Comparison of ENCODE assay signal across 21 cellular contexts in genomic region chr16:51201604-51202003, GRCh38. TPM values are rescaled to one million over a fixed set of nuclear protein-coding genes. Genes with fewer than 3 reads are reported as not detected.
"Had no signal": no experiment of that assay in that cellular context is flagged by ENCODE, and none has a peak within 500 bp of the region (broad histone marks: within the 10 kb centered on the region; RNA-seq: fewer than 3 reads in every experiment).

No MANE protein-coding gene starts in this region.

- ATAC-seq: activated T-cell treated with anti-CD3 and anti-CD28 coated beads, Interleukin-2, amount 50 U/mL, for 4 hours; gastrocnemius medialis; heart left ventricle; pancreas; upper lobe of right lung; WTC11 had no signal

- H3K36me3 Mint-ChIP-seq: naive B cell had no signal

- H3K36me3 ChIP-seq: gastrocnemius medialis, heart left ventricle, pancreas, sigmoid colon, spleen, suprapubic skin, upper lobe of right lung had no signal

- H3K27ac ChIP-seq: coronary artery, gastrocnemius medialis, heart left ventricle, pancreas, sigmoid colon, spleen, suprapubic skin, upper lobe of right lung had no signal

- H3K4me1 ChIP-seq: gastrocnemius medialis, heart left ventricle, pancreas, sigmoid colon, spleen, suprapubic skin, upper lobe of right lung had no signal

- DNase-seq: activated CD4-positive, alpha-beta memory T cell treated with anti-CD3 and anti-CD28 coated beads, Interleukin-2, amount 10 ng/mL, durations not matched to agents 7 days and 5 days; activated CD4-positive, alpha-beta T cell treated with anti-CD3 and anti-CD28 coated beads for 4 hours; activated effector memory CD4-positive, alpha-beta T cell treated with Interleukin-2 at 50 U/mL for 16 hours; activated naive CD4-positive, alpha-beta T cell treated with anti-CD3 and anti-CD28 coated beads, Interleukin-2, amount 50 U/mL, for 16 hours; activated T-cell treated with anti-CD3 and anti-CD28 coated beads, Interleukin-2, amount 50 U/mL, for 4 hours; amniotic stem cell; caudate nucleus; gastrocnemius medialis; heart left ventricle; naive B cell; pancreas; sigmoid colon; spleen; T-helper 2 cell; upper lobe of right lung had no signal

- H3K9me3 ChIP-seq: gastrocnemius medialis, pancreas, upper lobe of right lung had no signal

- H3K4me3 Mint-ChIP-seq: activated CD4-positive, alpha-beta memory T cell treated with anti-CD3 and anti-CD28 coated beads, Interleukin-2, amount 10 ng/mL, durations not matched to agents 7 days and 5 days; activated T-cell treated with anti-CD3 and anti-CD28 coated beads, Interleukin-2, amount 50 U/mL, for 4 hours; naive B cell; stimulated activated naive CD8-positive, alpha-beta T cell treated with anti-CD3 and anti-CD28 coated beads, Interleukin-15, Interleukin-2, amounts not matched to agents 100 ng/mL and 50 ng/mL, for 24 hours; WTC11 had no signal

- H3K27me3 Mint-ChIP-seq: activated CD4-positive, alpha-beta memory T cell treated with anti-CD3 and anti-CD28 coated beads, Interleukin-2, amount 10 ng/mL, durations not matched to agents 7 days and 5 days; naive B cell; stimulated activated naive CD8-positive, alpha-beta T cell treated with anti-CD3 and anti-CD28 coated beads, Interleukin-15, Interleukin-2, amounts not matched to agents 100 ng/mL and 50 ng/mL, for 24 hours had no signal

- H3K4me1 Mint-ChIP-seq: activated CD4-positive, alpha-beta memory T cell treated with anti-CD3 and anti-CD28 coated beads, Interleukin-2, amount 10 ng/mL, durations not matched to agents 7 days and 5 days; naive B cell; WTC11 had no signal

- H3K27ac Mint-ChIP-seq: activated CD4-positive, alpha-beta memory T cell treated with anti-CD3 and anti-CD28 coated beads, Interleukin-2, amount 10 ng/mL, durations not matched to agents 7 days and 5 days; naive B cell; stimulated activated naive CD8-positive, alpha-beta T cell treated with anti-CD3 and anti-CD28 coated beads, Interleukin-15, Interleukin-2, amounts not matched to agents 100 ng/mL and 50 ng/mL, for 24 hours; WTC11 had no signal

- H3K4me3 ChIP-seq: coronary artery, gastrocnemius medialis, heart left ventricle, lung, pancreas, sigmoid colon, spleen, suprapubic skin, upper lobe of right lung had no signal

- H3K27me3 ChIP-seq: gastrocnemius medialis, pancreas, sigmoid colon, spleen, suprapubic skin, upper lobe of right lung had no signal

RNA-seq across cellular contexts. Expression of gene SALL1, which starts 50.5 kb away (rescaled TPM):
- total RNA-seq: activated CD4-positive, alpha-beta memory T cell treated with anti-CD3 and anti-CD28 coated beads, Interleukin-2, amount 10 ng/mL, durations not matched to agents 7 days and 5 days; activated T-cell treated with anti-CD3 and anti-CD28 coated beads, Interleukin-2, amount 50 U/mL, for 4 hours; mononuclear cell; sigmoid colon; spleen; upper lobe of right lung had no signal
- polyA plus RNA-seq: lung had no signal
